ENCODE assay signal across 8 cellular contexts in genomic region chr20:44310664-44311639, GRCh38. TPM values are rescaled to one million over a fixed set of nuclear protein-coding genes. Genes with fewer than 3 reads are reported as not detected.
A peak's percentile ranks its signal among the peaks of the same experiment; 100 is the strongest.
DNase-seq lines count a peak whose midpoint lies in the region; ATAC-seq and TF ChIP-seq lines count a peak whose summit lies in the region.

Gene FITM2 (minus strand): TSS chr20:44311202. CDS start chr20:44311148, 54 bp downstream.

- WGBS in liver, result 2% methylated on average over 70 of the region's 70 CpGs

- H3K27ac ChIP-seq in liver (ENCODE audit: low read depth in 1 of 2, low read length in 2 of 2), result peak within 1 kb of the TSS; percentile 48 to 72

- peak; percentile 98 for DNase-seq in CD1c-positive myeloid dendritic cell (ENCODE audit: extremely low spot score)
- DNase-seq in NCI-H69 (lab: John Stamatoyannopoulos, UW), result peak; percentile 91
- DNase-seq in activated CD4-positive, alpha-beta T cell treated with anti-CD3 and anti-CD28 coated beads, Interleukin-2, amount 50 U/mL, for 24 hours (ENCODE audit: low read depth in 1 of 2, low spot score in 1 of 2), result peak; percentile 96 to 98
- peak; percentile 99 for DNase-seq in dermis blood vessel endothelial cell
- DNase-seq in stimulated activated CD4-positive, alpha-beta T cell treated with anti-CD3 and anti-CD28 coated beads, Interleukin-4, amount 100 ng/mL, for 1 hour, result peak; percentile 99

- no peaks in the 10 kb centered on the region for H3K9me3 ChIP-seq in liver (ENCODE audit: control insufficient read depth in 4 of 4, low read length in 3 of 4)

- H3K9ac ChIP-seq in liver (ENCODE audit: low read depth in 1 of 2, low read length in 2 of 2), result peak within 1 kb of the TSS; percentile 76 to 77

- peaks cover 0 to 4% (median 3%) of the 10 kb centered on the region in 4 donors for H3K36me3 ChIP-seq in liver (ENCODE audit: control insufficient read depth in 4 of 4, insufficient read depth in 3 of 4, low read depth in 1 of 4, low read length in 3 of 4)

- TF ChIP-seq RAD21 in liver (IDR thresholded peaks at IDR 0.05), result peak; percentile 86 to 94

- H3K27me3 ChIP-seq in liver (ENCODE audit: control insufficient read depth in 4 of 4, insufficient read depth in 4 of 4, low read length in 3 of 4), result no peaks in the 10 kb centered on the region

- ATAC-seq in GM19372 (IDR thresholded peaks at IDR 0.05; ENCODE audit: low read depth, unreplicated experiment) (peak; percentile 96), HG03521 (IDR thresholded peaks at IDR 0.05; ENCODE audit: unreplicated experiment) (peak; percentile 91)

- peaks cover 3 to 22% (median 15%) of the 10 kb centered on the region in 4 donors for H3K4me1 ChIP-seq in liver (ENCODE audit: control insufficient read depth in 4 of 4, insufficient read depth in 4 of 4, low read length in 3 of 4)

- H3K4me3 ChIP-seq in liver (ENCODE audit: low read depth in 1 of 3, low read length in 3 of 3), result peak within 1 kb of the TSS; percentile 75 to 100 (median 93)

- TF ChIP-seq CTCF in liver (IDR thresholded peaks at IDR 0.05; ENCODE audit: low read depth, low read length, missing input control), result peak; percentile 94

TF ChIP-seq in liver, 16 proteins besides CTCF, POLR2A, EP300 and RAD21:
- TF ChIP-seq GABPA (IDR thresholded peaks at IDR 0.05 in 1 of 2, conservative IDR thresholded peaks at IDR 0.05 in 1 of 2), result peak in 1 of 2 donors; percentile 74
- peak; percentile 46 to 70 for TF ChIP-seq HNF4A (conservative IDR thresholded peaks at IDR 0.05)
- TF ChIP-seq SP1 (IDR thresholded peaks at IDR 0.05), result peak; percentile 41
- no peak for TF ChIP-seq FOXA1 (IDR thresholded peaks at IDR 0.05)
- peak; percentile 9 to 41 for TF ChIP-seq RXRA (IDR thresholded peaks at IDR 0.05)
- TF ChIP-seq REST (IDR thresholded peaks at IDR 0.05), result no peak
- TF ChIP-seq ATF3 (IDR thresholded peaks at IDR 0.05), result no peak
- TF ChIP-seq NR2F2 (IDR thresholded peaks at IDR 0.05), result no peak
- TF ChIP-seq FOXA2 (IDR thresholded peaks at IDR 0.05), result peak; percentile 5
- peak; percentile 91 for TF ChIP-seq YY1 (IDR thresholded peaks at IDR 0.05)
- no peak for TF ChIP-seq TAF1 (conservative IDR thresholded peaks at IDR 0.05)
- TF ChIP-seq JUND (IDR thresholded peaks at IDR 0.05), result no peak
- TF ChIP-seq HNF4G (IDR thresholded peaks at IDR 0.05), result no peak
- TF ChIP-seq EGR1 (IDR thresholded peaks at IDR 0.05; ENCODE audit: low read depth in 2 of 2), result no peak
- TF ChIP-seq MAX (IDR thresholded peaks at IDR 0.05), result peak; percentile 46
- peak; percentile 66 for TF ChIP-seq ZBTB33 (IDR thresholded peaks at IDR 0.05)
TF ChIP-seq in liver: peak in this region for 8.

RNA-seq across cellular contexts. Expression of gene FITM2, which starts in this region (rescaled TPM):
- total RNA-seq in dermis blood vessel endothelial cell (7.5 and 9.1 TPM in 2 replicates), liver (1 to 10 TPM; 3.3 to 9.9 TPM)
- polyA plus RNA-seq in liver, result 1 to 10 TPM; 3.5 to 4.3 TPM

Comparison
In these comparisons a context has a peak if more than half of its experiments do, and no peak if none do; other contexts are left out.
1. Peak in every context shown above with its lines: DNase-seq, ATAC-seq, H3K4me3 ChIP-seq and H3K27ac ChIP-seq.